In the genomic region with DNA sequence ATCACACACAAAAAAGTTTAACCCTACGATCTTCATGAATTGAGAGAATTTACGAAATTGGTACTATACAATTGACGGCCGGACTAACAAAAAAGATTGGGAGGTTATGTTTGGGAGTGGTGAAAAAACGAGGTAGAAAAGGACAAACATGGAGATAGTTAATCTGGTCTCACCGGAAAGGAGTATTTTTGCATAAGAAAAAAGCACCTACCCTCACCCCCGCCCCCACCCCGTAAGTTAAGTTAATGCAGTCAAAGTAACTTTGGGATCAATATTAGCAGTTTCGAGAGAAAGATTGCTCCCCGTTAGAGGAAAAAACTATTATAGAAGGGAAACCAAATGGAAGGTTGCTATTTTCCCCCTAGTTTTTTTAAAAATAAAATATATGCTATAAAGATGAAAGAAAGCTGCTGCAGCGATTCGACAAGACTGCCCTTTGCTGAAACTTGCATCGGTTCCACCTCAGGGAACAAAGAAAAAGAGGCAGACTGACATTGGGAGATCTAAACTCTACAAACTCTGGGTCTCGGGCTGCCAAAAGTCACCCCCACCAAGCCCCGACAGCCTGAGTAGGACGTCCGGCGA, we compare ENCODE assay signal across 15 cellular contexts. TPM values are rescaled to one million over a fixed set of nuclear protein-coding genes. Genes with fewer than 3 reads are reported as not detected.
DNase-seq lines count a peak whose midpoint lies in the region; TF ChIP-seq lines count a peak whose summit lies in the region.
"Had no signal": no experiment of that assay in that cellular context is flagged by ENCODE, and none has a peak within 500 bp of the region (broad histone marks: within the 10 kb centered on the region; RNA-seq: fewer than 3 reads in every experiment).

No MANE protein-coding gene starts in this region.

- no TSS peak for BruUV-seq in Calu3 (replicated peaks; lab: Mats Ljungman, UMichigan)

- H3K27ac Mint-ChIP-seq in Calu3 (ENCODE audit: unreplicated experiment) (no peak overlapping the region), HFFc6 (no peak overlapping the region), endothelial cell (ENCODE audit: unreplicated experiment) (no peak overlapping the region), nephron progenitor cell (no peak overlapping the region)

- TF ChIP-seq CTCF in Calu3 (IDR thresholded peaks at IDR 0.05; ENCODE audit: unreplicated experiment) (no peak), HFFc6 (IDR thresholded peaks at IDR 0.05) (no peak), endothelial cell (IDR thresholded peaks at IDR 0.05; ENCODE audit: unreplicated experiment) (no peak), nephron progenitor cell (IDR thresholded peaks at IDR 0.05) (no peak), tibial artery (IDR thresholded peaks at IDR 0.05) (no peak)

- H3K9me3 ChIP-seq in tibial artery = no peaks in the 10 kb centered on the region
- H3K9me3 ChIP-seq: upper lobe of right lung had no signal

- H3K36me3 ChIP-seq in tibial artery = no peaks in the 10 kb centered on the region
- H3K36me3 ChIP-seq: upper lobe of right lung had no signal

- no peaks in the 10 kb centered on the region for H3K9me3 Mint-ChIP-seq in Calu3 (ENCODE audit: low read depth, unreplicated experiment)
- H3K9me3 Mint-ChIP-seq in HFFc6 = peaks cover 5% of the 10 kb centered on the region
- no peaks in the 10 kb centered on the region for H3K9me3 Mint-ChIP-seq in endothelial cell (ENCODE audit: unreplicated experiment)
- H3K9me3 Mint-ChIP-seq in nephron progenitor cell = no peaks in the 10 kb centered on the region

- H3K4me3 Mint-ChIP-seq in Calu3 (ENCODE audit: low read depth, unreplicated experiment) (peak overlapping the region; percentile 59), HFFc6 (peak overlapping the region; percentile 80; the same call in 1 of the 2 replicates), endothelial cell (ENCODE audit: unreplicated experiment) (peak overlapping the region; percentile 62), nephron progenitor cell (peak overlapping the region; percentile 92)

- H3K27me3 ChIP-seq in tibial artery = peaks cover 13 to 96% of the 10 kb centered on the region in 2 donors

- H3K27me3 Mint-ChIP-seq in Calu3 (ENCODE audit: unreplicated experiment) = peaks cover 88% of the 10 kb centered on the region
- H3K27me3 Mint-ChIP-seq in HFFc6 (ENCODE audit: insufficient read depth) = peaks cover 24% of the 10 kb centered on the region
- peaks cover 10% of the 10 kb centered on the region for H3K27me3 Mint-ChIP-seq in endothelial cell (ENCODE audit: unreplicated experiment)
- peaks cover 70% of the 10 kb centered on the region for H3K27me3 Mint-ChIP-seq in nephron progenitor cell (ENCODE audit: low read depth, poor library complexity)

- H3K4me1 Mint-ChIP-seq in Calu3 (ENCODE audit: low read depth, unreplicated experiment) = peaks cover 31% of the 10 kb centered on the region
- peaks cover 5% of the 10 kb centered on the region for H3K4me1 Mint-ChIP-seq in HFFc6 (ENCODE audit: low read depth)
- peaks cover 42% of the 10 kb centered on the region for H3K4me1 Mint-ChIP-seq in endothelial cell (ENCODE audit: unreplicated experiment)
- H3K4me1 Mint-ChIP-seq in nephron progenitor cell = peaks cover 78% of the 10 kb centered on the region

- H3K27ac ChIP-seq in tibial artery = no peak overlapping the region
- H3K27ac ChIP-seq: C4-2B, upper lobe of right lung had no signal

- intact Hi-C loops in Calu3 (cut with micrococcal nuclease; ENCODE audit: unreplicated experiment) (loop anchor here (5.0 to 10.0 kb wide), 2 partner anchors 304 to 362 kb away; no protein-coding TSS in a partner anchor), tibial artery (cut with DNase I; ENCODE audit: low total_unique reads) (no loop called here)

- CTCF ChIA-PET in Calu3 (lab: Charles Lee) = no interaction called here

- H3K4me1 ChIP-seq in tibial artery = peaks cover 0 to 41% (median 36%) of the 10 kb centered on the region in 4 donors

- DNase-seq in Calu3 (no peak), HFFc6 (no peak), endothelial cell (ENCODE audit: low spot score) (no peak), nephron progenitor cell (no peak), NCI-H774 (lab: John Stamatoyannopoulos, UW) (no peak), tibial artery (no peak), AG20443 (ENCODE audit: low spot score) (no peak)
- DNase-seq: IMR-90; NCI-H226; OCI-M1; stimulated activated CD4-positive, alpha-beta T cell treated with anti-CD3 and anti-CD28 coated beads, Interleukin-2, amount 100 ng/mL, for 24 hours; upper lobe of right lung had no signal

- H3K36me3 Mint-ChIP-seq in Calu3 (ENCODE audit: insufficient read depth, unreplicated experiment) = peaks cover 26% of the 10 kb centered on the region
- H3K36me3 Mint-ChIP-seq in HFFc6 (ENCODE audit: low read depth) = no peaks in the 10 kb centered on the region
- no peaks in the 10 kb centered on the region for H3K36me3 Mint-ChIP-seq in endothelial cell (ENCODE audit: low read depth, unreplicated experiment)
- no peaks in the 10 kb centered on the region for H3K36me3 Mint-ChIP-seq in nephron progenitor cell (ENCODE audit: low read depth)

- no peak overlapping the region for H3K4me3 ChIP-seq in tibial artery

RNA-seq across cellular contexts. Expression of a gene that starts 3.5 kb away (rescaled TPM):
- total RNA-seq in Calu3 (2022) (not detected in 2 replicates), endothelial cell (ENCODE audit: unreplicated experiment) (0.82 TPM)
- total RNA-seq in HFFc6 (2021; fragmentation: NEBNext Ultra II Directional; extraction: Animal tissue kit (Norgen Biotek cat#: 25700)) = not detected
- total RNA-seq: dermis microvascular lymphatic vessel endothelial cell, IMR-90, mononuclear cell, upper lobe of right lung had no signal
